14 cellular contexts compared by ENCODE assay signal in the genomic region with DNA sequence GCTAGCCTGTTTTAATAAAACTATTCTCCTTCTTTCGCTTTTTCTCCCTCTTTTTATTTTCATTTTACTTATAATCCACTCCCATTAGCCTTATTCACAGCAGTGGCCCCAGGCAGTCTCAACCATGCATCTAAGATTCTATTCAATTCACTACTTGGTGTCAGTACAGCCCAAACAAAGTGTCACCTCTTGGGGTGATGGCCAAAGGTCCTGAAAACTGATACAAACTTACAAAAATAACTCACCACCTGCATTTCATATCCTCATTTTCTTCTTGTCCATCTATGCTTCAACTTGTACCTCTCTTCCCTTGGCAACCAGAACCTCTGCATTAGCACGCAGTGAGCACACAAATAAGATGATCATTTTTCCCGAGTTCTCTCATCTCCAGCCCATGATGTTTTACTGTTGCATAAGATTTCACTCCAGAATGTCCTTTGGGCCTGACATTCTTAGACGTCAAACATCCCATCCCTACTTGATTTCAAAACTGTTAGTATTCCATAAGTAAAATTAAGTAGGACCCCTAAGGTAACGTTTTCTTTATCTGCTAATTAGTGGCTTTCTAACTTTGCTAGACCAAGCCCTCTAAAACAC.
DNase-seq lines count a peak whose midpoint lies in the region; ATAC-seq and TF ChIP-seq lines count a peak whose summit lies in the region.
"Had no signal": no experiment of that assay in that cellular context is flagged by ENCODE, and none has a peak within 500 bp of the region (broad histone marks: within the 10 kb centered on the region; RNA-seq: fewer than 3 reads in every experiment).

No MANE protein-coding gene starts in this region.

- no peak overlapping the region for H2BK5ac ChIP-seq in mesendoderm (ENCODE audit: low read length)

- no peaks in the 10 kb centered on the region for H4K20me1 ChIP-seq in hepatocyte (ENCODE audit: insufficient read depth, poor library complexity, severe bottlenecking)

- H3K27ac ChIP-seq in hepatocyte, result peak overlapping the region; percentile 32
- peak overlapping the region; percentile 7 for H3K27ac ChIP-seq in stomach smooth muscle (ENCODE audit: low read length)
- H3K27ac ChIP-seq in mesendoderm (ENCODE audit: low read depth, low read length), result no peak overlapping the region

- H3K9me2 ChIP-seq in hepatocyte (replicated peaks; ENCODE audit: insufficient read depth), result no peaks in the 10 kb centered on the region

- H3K23ac ChIP-seq in mesendoderm (ENCODE audit: low read length), result no peak overlapping the region

- H3K56ac ChIP-seq in mesendoderm (ENCODE audit: low read length), result no peak overlapping the region

- no peaks in the 10 kb centered on the region for H3K79me1 ChIP-seq in mesendoderm (ENCODE audit: low read length)

- H4K5ac ChIP-seq in mesendoderm (ENCODE audit: low read length), result no peak overlapping the region

- H3K4me3 ChIP-seq in adipocyte (ENCODE audit: low read length) (peak overlapping the region; percentile 30), hepatocyte (no peak overlapping the region), stomach smooth muscle (ENCODE audit: low read length in 2 of 2) (no peak overlapping the region), mesendoderm (ENCODE audit: low read length) (no peak overlapping the region)
- H3K4me3 ChIP-seq: GM23338, MG63 had no signal

- DNase-seq in adipocyte (ENCODE audit: low read depth), result no peak
- no peak for DNase-seq in hepatocyte (ENCODE audit: low spot score)
- DNase-seq in DMS 273 (lab: John Stamatoyannopoulos, UW; ENCODE audit: unreplicated experiment), result no peak
- DNase-seq in mesendoderm, result no peak
- DNase-seq: CD8-positive, alpha-beta T cell; MG63; NCI-H1092 treated with DMSO at 0.1 percent for 48 hours; NCI-H187 treated with DMSO at 0.1 percent for 48 hours; NCI-H446; PC-3 had no signal

- no peaks in the 10 kb centered on the region for H3K36me3 ChIP-seq in adipocyte (ENCODE audit: control insufficient read depth, insufficient read depth, low read length, severe bottlenecking)
- H3K36me3 ChIP-seq in hepatocyte (replicated peaks; ENCODE audit: insufficient read depth, low read depth), result no peaks in the 10 kb centered on the region
- no peaks in the 10 kb centered on the region for H3K36me3 ChIP-seq in stomach smooth muscle (ENCODE audit: control insufficient read depth in 2 of 2, insufficient read depth in 2 of 2, low read length in 2 of 2)
- H3K36me3 ChIP-seq in mesendoderm (ENCODE audit: control insufficient read depth, insufficient read depth, low read length), result no peaks in the 10 kb centered on the region
- H3K36me3 ChIP-seq: MG63 had no signal

- no peak overlapping the region for H2AFZ ChIP-seq in hepatocyte
- H2AFZ ChIP-seq: GM23338 had no signal

- H2BK120ac ChIP-seq in mesendoderm (ENCODE audit: low read depth, low read length), result no peak overlapping the region

- H3K18ac ChIP-seq in mesendoderm (ENCODE audit: low read length), result no peak overlapping the region

- H3K27me3 ChIP-seq in adipocyte (replicated peaks; ENCODE audit: control insufficient read depth, insufficient read depth, low read length) (no peaks in the 10 kb centered on the region), hepatocyte (no peaks in the 10 kb centered on the region), stomach smooth muscle (ENCODE audit: control insufficient read depth in 1 of 2, insufficient read depth in 2 of 2, low read length in 2 of 2) (no peaks in the 10 kb centered on the region), mesendoderm (ENCODE audit: insufficient read depth, low read length, poor library complexity) (no peaks in the 10 kb centered on the region)

- ATAC-seq in GM19395 (IDR thresholded peaks at IDR 0.05; ENCODE audit: unreplicated experiment) (no peak), HG02798 (IDR thresholded peaks at IDR 0.05; ENCODE audit: poor library complexity, unreplicated experiment) (no peak)
- ATAC-seq: CD8-positive, alpha-beta T cell; GM23338; PC-3 had no signal

- H3K9me3 ChIP-seq in adipocyte (ENCODE audit: control insufficient read depth, low read length), result no peaks in the 10 kb centered on the region
- no peaks in the 10 kb centered on the region for H3K9me3 ChIP-seq in hepatocyte (ENCODE audit: low read depth)
- H3K9me3 ChIP-seq in stomach smooth muscle (ENCODE audit: control insufficient read depth in 2 of 2, low read length in 2 of 2), result no peaks in the 10 kb centered on the region
- H3K9me3 ChIP-seq: MG63 had no signal

- H4K8ac ChIP-seq in mesendoderm (ENCODE audit: low read depth, low read length), result no peak overlapping the region

- no peaks in the 10 kb centered on the region for H3K79me2 ChIP-seq in hepatocyte
- H3K79me2 ChIP-seq in mesendoderm (ENCODE audit: control insufficient read depth, insufficient read depth, low read length), result no peaks in the 10 kb centered on the region

- H3K4me1 ChIP-seq in adipocyte (ENCODE audit: control insufficient read depth, insufficient read depth, low read length) (peaks cover 47% of the 10 kb centered on the region), hepatocyte (ENCODE audit: insufficient read depth) (peaks cover 13% of the 10 kb centered on the region), stomach smooth muscle (ENCODE audit: control insufficient read depth, insufficient read depth, low read length) (peaks cover 16% of the 10 kb centered on the region), mesendoderm (ENCODE audit: control insufficient read depth, low read depth, low read length) (no peaks in the 10 kb centered on the region)

- H2BK15ac ChIP-seq in mesendoderm (replicated peaks; ENCODE audit: low read depth), result no peak overlapping the region

- no peak overlapping the region for H2AK5ac ChIP-seq in mesendoderm (ENCODE audit: low read length)

- 88% methylated on average over 5 of the region's 5 CpGs for WGBS in hepatocyte (ENCODE audit: low lambda C conversion rate, missing lambda C conversion rate)
- WGBS in mesendoderm (ENCODE audit: extremely low coverage, insufficient coverage, low lambda C conversion rate), result no CpG with 5 or more reads among the region's 5 CpGs

- H3K9ac ChIP-seq in adipocyte (ENCODE audit: low read length), result peak overlapping the region; percentile 73
- no peak overlapping the region for H3K9ac ChIP-seq in stomach smooth muscle (ENCODE audit: low read length in 2 of 2)
- H3K9ac ChIP-seq in mesendoderm (ENCODE audit: low read length), result no peak overlapping the region

- no peak overlapping the region for H3K4ac ChIP-seq in mesendoderm (ENCODE audit: low read depth, low read length)

- H3K4me2 ChIP-seq in hepatocyte, result no peak overlapping the region
- no peak overlapping the region for H3K4me2 ChIP-seq in mesendoderm (ENCODE audit: low read length)
- H3K4me2 ChIP-seq: GM23338 had no signal

- no peak for TF ChIP-seq CTCF in hepatocyte (IDR thresholded peaks at IDR 0.05; ENCODE audit: poor library complexity)
